Comparison of ENCODE assay signal across 12 cellular contexts in the genomic region with DNA sequence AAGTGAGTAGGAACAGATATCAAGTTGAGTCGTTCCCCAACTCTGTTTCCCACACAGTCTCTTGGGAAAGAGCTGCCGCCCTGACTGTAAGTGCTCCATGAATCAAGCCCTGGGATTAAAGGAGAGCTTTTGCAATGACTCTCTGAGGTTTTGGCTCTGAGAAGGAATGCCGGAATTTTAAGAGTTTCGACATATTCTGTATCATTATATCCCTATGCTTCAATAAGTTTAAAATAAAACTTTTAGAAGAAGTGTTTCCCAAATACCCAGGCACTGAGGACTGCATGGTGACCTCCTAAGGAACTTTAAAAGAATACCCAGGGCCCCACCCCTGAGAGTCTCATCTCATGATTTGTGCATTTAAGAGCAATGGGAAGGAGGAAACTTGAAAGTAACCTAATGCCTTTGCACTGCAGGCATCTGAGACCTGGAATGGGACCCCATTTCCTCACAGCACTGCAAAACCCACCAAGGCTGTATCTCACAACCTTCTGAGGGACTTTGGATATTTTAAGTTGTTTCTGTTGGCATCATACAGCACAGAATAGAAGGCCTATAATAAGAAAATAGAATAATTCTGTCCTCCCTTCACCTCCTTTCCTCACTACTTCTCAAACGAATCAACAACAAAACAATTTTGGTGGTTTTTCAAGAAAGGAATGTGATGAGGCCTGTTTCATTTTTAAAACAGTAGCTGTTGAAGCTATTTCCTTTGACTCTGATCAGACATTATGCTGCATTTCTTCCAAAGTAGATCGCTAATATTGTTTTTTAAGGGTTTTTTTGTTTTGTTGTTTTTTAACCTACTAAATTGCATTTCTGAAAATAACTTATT.
DNase-seq lines count a peak whose midpoint lies in the region; ATAC-seq and TF ChIP-seq lines count a peak whose summit lies in the region.
"Had no signal": no experiment of that assay in that cellular context is flagged by ENCODE, and none has a peak within 500 bp of the region (broad histone marks: within the 10 kb centered on the region; RNA-seq: fewer than 3 reads in every experiment).

No MANE protein-coding gene starts in this region.

- TF ChIP-seq CTCF in chondrocyte (IDR thresholded peaks at IDR 0.05) (no peak), tibial artery (IDR thresholded peaks at IDR 0.05) (no peak), type B pancreatic cell (conservative IDR thresholded peaks at IDR 0.05) (no peak)

- H3K4me3 Mint-ChIP-seq in chondrocyte (ENCODE audit: unreplicated experiment) (peak overlapping the region; percentile 33), type B pancreatic cell (no peak overlapping the region)
- no peak overlapping the region for H3K4me3 Mint-ChIP-seq in effector memory CD8-positive, alpha-beta T cell
- H3K4me3 Mint-ChIP-seq in activated T-cell treated with anti-CD3 and anti-CD28 coated beads, Interleukin-2, amount 50 U/mL, for 72 hours: no peak overlapping the region
- H3K4me3 Mint-ChIP-seq: activated naive CD4-positive, alpha-beta T cell treated with anti-CD3 and anti-CD28 coated beads for 36 hours had no signal

- DNase-seq in HS-5 (ENCODE audit: low read depth) (peak; percentile 64), chondrocyte (ENCODE audit: low spot score) (no peak), left kidney (ENCODE audit: low read depth, low spot score) (peak; percentile 8), tibial artery (peak; percentile 66 to 67), NAMALWA (ENCODE audit: low spot score) (no peak), type B pancreatic cell (ENCODE audit: extremely low spot score, unreplicated experiment) (no peak)
- no peak for DNase-seq in effector memory CD8-positive, alpha-beta T cell
- DNase-seq in activated T-cell treated with anti-CD3 and anti-CD28 coated beads, Interleukin-2, amount 50 U/mL, for 72 hours: no peak
- DNase-seq: activated CD4-positive, alpha-beta T cell treated with anti-CD3 and anti-CD28 coated beads for 1 hour; activated naive CD4-positive, alpha-beta T cell treated with anti-CD3 and anti-CD28 coated beads for 36 hours; NCI-H187; small intestine had no signal

- H3K36me3 Mint-ChIP-seq in chondrocyte (ENCODE audit: low read depth) (no peaks in the 10 kb centered on the region), type B pancreatic cell (no peaks in the 10 kb centered on the region)
- H3K36me3 Mint-ChIP-seq in effector memory CD8-positive, alpha-beta T cell (ENCODE audit: insufficient read depth): no peaks in the 10 kb centered on the region
- H3K36me3 Mint-ChIP-seq in activated T-cell treated with anti-CD3 and anti-CD28 coated beads, Interleukin-2, amount 50 U/mL, for 72 hours (ENCODE audit: insufficient read depth in 2 of 2): no peaks in the 10 kb centered on the region

- peak overlapping the region; percentile 89 for H3K27ac Mint-ChIP-seq in chondrocyte (ENCODE audit: unreplicated experiment)
- no peak overlapping the region for H3K27ac Mint-ChIP-seq in type B pancreatic cell
- no peak overlapping the region for H3K27ac Mint-ChIP-seq in effector memory CD8-positive, alpha-beta T cell
- no peak overlapping the region for H3K27ac Mint-ChIP-seq in activated T-cell treated with anti-CD3 and anti-CD28 coated beads, Interleukin-2, amount 50 U/mL, for 72 hours
- H3K27ac Mint-ChIP-seq: activated naive CD4-positive, alpha-beta T cell treated with anti-CD3 and anti-CD28 coated beads for 36 hours had no signal

- H3K4me3 ChIP-seq in tibial artery: no peak overlapping the region

- H3K27ac ChIP-seq in tibial artery: peak overlapping the region; percentile 62 to 71

- no peak for ATAC-seq in effector memory CD8-positive, alpha-beta T cell (replicated peaks)
- ATAC-seq in activated T-cell treated with anti-CD3 and anti-CD28 coated beads, Interleukin-2, amount 50 U/mL, for 72 hours (replicated peaks in 1 of 2): no peak

- no peaks in the 10 kb centered on the region for H3K27me3 ChIP-seq in tibial artery

- peaks cover 0 to 22% (median 5%) of the 10 kb centered on the region in 4 donors for H3K4me1 ChIP-seq in tibial artery

- H3K9me3 ChIP-seq in tibial artery: no peaks in the 10 kb centered on the region

- H3K4me1 Mint-ChIP-seq in chondrocyte (ENCODE audit: low read depth): peaks cover 24% of the 10 kb centered on the region
- peaks cover 10% of the 10 kb centered on the region for H3K4me1 Mint-ChIP-seq in type B pancreatic cell (ENCODE audit: unreplicated experiment)
- H3K4me1 Mint-ChIP-seq in effector memory CD8-positive, alpha-beta T cell (ENCODE audit: low read depth in 2 of 2): no peaks in the 10 kb centered on the region
- no peaks in the 10 kb centered on the region for H3K4me1 Mint-ChIP-seq in activated T-cell treated with anti-CD3 and anti-CD28 coated beads, Interleukin-2, amount 50 U/mL, for 72 hours (ENCODE audit: low read depth)

- no peaks in the 10 kb centered on the region for H3K27me3 Mint-ChIP-seq in chondrocyte (ENCODE audit: low read depth)
- no peaks in the 10 kb centered on the region for H3K27me3 Mint-ChIP-seq in type B pancreatic cell
- H3K27me3 Mint-ChIP-seq in effector memory CD8-positive, alpha-beta T cell: no peaks in the 10 kb centered on the region
- H3K27me3 Mint-ChIP-seq in activated T-cell treated with anti-CD3 and anti-CD28 coated beads, Interleukin-2, amount 50 U/mL, for 72 hours (ENCODE audit: low read depth): no peaks in the 10 kb centered on the region

- H3K9me3 Mint-ChIP-seq in chondrocyte (ENCODE audit: low read depth) (no peaks in the 10 kb centered on the region), type B pancreatic cell (peaks cover 5% of the 10 kb centered on the region)
- H3K9me3 Mint-ChIP-seq in effector memory CD8-positive, alpha-beta T cell: peaks cover 2 to 5% of the 10 kb centered on the region in 2 donors
- peaks cover 2% of the 10 kb centered on the region in 2 donors for H3K9me3 Mint-ChIP-seq in activated T-cell treated with anti-CD3 and anti-CD28 coated beads, Interleukin-2, amount 50 U/mL, for 72 hours
- H3K9me3 Mint-ChIP-seq: activated naive CD4-positive, alpha-beta T cell treated with anti-CD3 and anti-CD28 coated beads for 36 hours had no signal

- no peaks in the 10 kb centered on the region for H3K36me3 ChIP-seq in tibial artery

- intact Hi-C loops in tibial artery (cut with DNase I; ENCODE audit: low total_unique reads): no loop called here

Comparison
In these comparisons a context has a peak if more than half of its experiments do, and no peak if none do; other contexts are left out.
1. DNase-seq: peak in HS-5 (single experiment), left kidney (single experiment) and tibial artery (2 of 2); none in chondrocyte (single experiment), NAMALWA (single experiment), type B pancreatic cell (single experiment), effector memory CD8-positive, alpha-beta T cell (0 of 3) and activated T-cell treated with anti-CD3 and anti-CD28 coated beads, Interleukin-2, amount 50 U/mL, for 72 hours (0 of 2).